17 cellular contexts compared by ENCODE assay signal in genomic region chr14:89121961-89122675, GRCh38.
DNase-seq lines count a peak whose midpoint lies in the region; FAIRE-seq and TF ChIP-seq lines count a peak whose summit lies in the region.
"Had no signal": no experiment of that assay in that cellular context is flagged by ENCODE, and none has a peak within 500 bp of the region (broad histone marks: within the 10 kb centered on the region; RNA-seq: fewer than 3 reads in every experiment).

No MANE protein-coding gene starts in this region.

- H3K27me3 ChIP-seq in endodermal cell (ENCODE audit: control insufficient read depth, insufficient read depth, low read length, poor library complexity, severe bottlenecking) (no peaks in the 10 kb centered on the region), brain microvascular endothelial cell (replicated peaks) (no peaks in the 10 kb centered on the region)
- H3K27me3 ChIP-seq: vagina had no signal

- 55 to 56% methylated on average over 2 to 4 of the region's 4 CpGs for whole genome bisulfite sequencing in endodermal cell (ENCODE audit: insufficient coverage in 1 of 2, insufficient read length in 1 of 2), 2 experiments

- H3K4me3 ChIP-seq in endodermal cell (ENCODE audit: low read length) (no peak overlapping the region), brain microvascular endothelial cell (ENCODE audit: low read depth, low read length) (no peak overlapping the region)
- H3K4me3 ChIP-seq: heart right ventricle, vagina had no signal

- TF ChIP-seq CTCF in endodermal cell (conservative IDR thresholded peaks at IDR 0.05) (no peak), osteocyte (IDR thresholded peaks at IDR 0.05) (no peak), brain microvascular endothelial cell (IDR thresholded peaks at IDR 0.05; ENCODE audit: low read depth, low read length, missing control alignments) (no peak)

- H3K36me3 ChIP-seq in endodermal cell (ENCODE audit: control insufficient read depth, insufficient read depth, low read length) (no peaks in the 10 kb centered on the region), brain microvascular endothelial cell (replicated peaks) (no peaks in the 10 kb centered on the region)
- H3K36me3 ChIP-seq: heart right ventricle, vagina had no signal

- H3K9ac ChIP-seq in endodermal cell (ENCODE audit: extremely low read depth, low read length, poor library complexity, severe bottlenecking) = no peak overlapping the region

- in situ Hi-C loops in brain microvascular endothelial cell (cut with HindIII; ENCODE audit: low pct_ligation_motif_present, low sequenced_read_pairs) = no loop called here

- no peak for FAIRE-seq in HTR-8/SVneo (lab: Jason Lieb, UNC)
- FAIRE-seq: GM18507, GM19239 had no signal

- DNase-seq in MV-4-11 (lab: John Stamatoyannopoulos, UW) (peak; percentile 6), NCI-H2227 (lab: John Stamatoyannopoulos, UW; ENCODE audit: unreplicated experiment) (peak; percentile 63), endodermal cell (peak; percentile 79), osteocyte (ENCODE audit: extremely low spot score, unreplicated experiment) (peak; percentile 48), Kasumi-1 (lab: John Stamatoyannopoulos, UW) (no peak), brain microvascular endothelial cell (no peak), HTR-8/SVneo (ENCODE audit: insufficient read length, low spot score) (no peak)
- DNase-seq: activated CD4-positive, alpha-beta T cell treated with anti-CD3 and anti-CD28 coated beads for 48 hours; activated T-cell treated with anti-CD3 and anti-CD28 coated beads, Interleukin-2, amount 50 U/mL, for 72 hours; heart right ventricle; natural killer cell; stimulated activated naive B cell treated with anti-CD40 and anti-IgM and Interleukin-4, amounts not matched to agents 10 μg/mL and 1 μg/mL and 100 μg/mL, for 72 hours had no signal

- peaks cover 3% of the 10 kb centered on the region for H3K4me1 Mint-ChIP-seq in endodermal cell
- no peaks in the 10 kb centered on the region for H3K4me1 Mint-ChIP-seq in osteocyte (ENCODE audit: unreplicated experiment)
- H3K4me1 Mint-ChIP-seq: natural killer cell; stimulated activated naive B cell treated with anti-CD40 and anti-IgM and Interleukin-4, amounts not matched to agents 10 μg/mL and 1 μg/mL and 100 μg/mL, for 72 hours had no signal

- no peaks in the 10 kb centered on the region for H3K4me1 ChIP-seq in endodermal cell (ENCODE audit: control insufficient read depth, insufficient read depth, low read length)
- H3K4me1 ChIP-seq: heart right ventricle, vagina had no signal

- H3K36me3 Mint-ChIP-seq in endodermal cell (ENCODE audit: low read depth) = no peaks in the 10 kb centered on the region
- H3K36me3 Mint-ChIP-seq in osteocyte (ENCODE audit: unreplicated experiment) = no peaks in the 10 kb centered on the region
- H3K36me3 Mint-ChIP-seq: natural killer cell had no signal

- H3K9me3 Mint-ChIP-seq in endodermal cell = peaks cover 12% of the 10 kb centered on the region
- no peaks in the 10 kb centered on the region for H3K9me3 Mint-ChIP-seq in osteocyte (ENCODE audit: unreplicated experiment)
- H3K9me3 Mint-ChIP-seq: natural killer cell; T-helper 1 cell treated with Interleukin-12 subunit alpha and Interleukin-12 subunit beta and Interleukin-4 antibody, amounts not matched to agents 30 μg/mL and 1 μg/mL, for 36 hours had no signal

- peak overlapping the region; percentile 96 for H3K27ac ChIP-seq in endodermal cell (ENCODE audit: low read depth, low read length)
- H3K27ac ChIP-seq in brain microvascular endothelial cell = no peak overlapping the region
- H3K27ac ChIP-seq: C4-2B, heart right ventricle, vagina had no signal

- no peaks in the 10 kb centered on the region for H3K9me3 ChIP-seq in endodermal cell (ENCODE audit: control insufficient read depth, low read length)
- H3K9me3 ChIP-seq: vagina had no signal

- H3K27ac Mint-ChIP-seq in endodermal cell (no peak overlapping the region), osteocyte (ENCODE audit: unreplicated experiment) (no peak overlapping the region)
- H3K27ac Mint-ChIP-seq: activated T-cell treated with anti-CD3 and anti-CD28 coated beads, Interleukin-2, amount 50 U/mL, for 72 hours; natural killer cell; stimulated activated naive B cell treated with anti-CD40 and anti-IgM and Interleukin-4, amounts not matched to agents 10 μg/mL and 1 μg/mL and 100 μg/mL, for 72 hours; T-helper 1 cell treated with Interleukin-12 subunit alpha and Interleukin-12 subunit beta and Interleukin-4 antibody, amounts not matched to agents 30 μg/mL and 1 μg/mL, for 36 hours had no signal

- H3K27me3 Mint-ChIP-seq in endodermal cell (ENCODE audit: insufficient read depth) = peaks cover 22% of the 10 kb centered on the region
- H3K27me3 Mint-ChIP-seq in osteocyte (ENCODE audit: unreplicated experiment) = peaks cover 41% of the 10 kb centered on the region

- H3K4me3 Mint-ChIP-seq in endodermal cell (no peak overlapping the region), osteocyte (ENCODE audit: unreplicated experiment) (no peak overlapping the region)
- H3K4me3 Mint-ChIP-seq: activated T-cell treated with anti-CD3 and anti-CD28 coated beads, Interleukin-2, amount 50 U/mL, for 72 hours; natural killer cell; stimulated activated naive B cell treated with anti-CD40 and anti-IgM and Interleukin-4, amounts not matched to agents 10 μg/mL and 1 μg/mL and 100 μg/mL, for 72 hours; T-helper 1 cell treated with Interleukin-12 subunit alpha and Interleukin-12 subunit beta and Interleukin-4 antibody, amounts not matched to agents 30 μg/mL and 1 μg/mL, for 36 hours had no signal

Comparison
In these comparisons a context has a peak if more than half of its experiments do, and no peak if none do; other contexts are left out.
1. DNase-seq: peak in MV-4-11 (single experiment), NCI-H2227 (single experiment), endodermal cell (single experiment) and osteocyte (single experiment); none in Kasumi-1 (0 of 2), brain microvascular endothelial cell (single experiment) and HTR-8/SVneo (single experiment).